Comparison of ENCODE assay signal across 27 cellular contexts in the genomic region with DNA sequence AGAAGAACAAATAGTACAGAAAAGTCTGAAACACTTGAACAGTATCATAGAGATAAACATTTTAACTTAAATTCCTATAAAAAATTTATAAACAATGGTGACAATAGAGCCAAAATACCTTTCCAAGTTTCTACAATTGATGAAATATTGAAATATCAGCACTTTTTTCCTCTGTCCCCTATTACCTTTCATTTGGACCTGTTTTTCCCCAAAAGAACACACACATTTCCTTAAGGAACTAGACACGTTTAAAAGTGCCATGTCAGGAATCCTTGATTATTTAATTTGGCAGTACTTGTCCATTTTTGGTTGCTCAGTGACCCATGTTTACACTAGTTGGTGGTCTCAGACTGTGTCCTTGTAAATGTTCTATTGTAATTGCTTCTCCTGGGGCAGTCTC.
"Had no signal": no experiment of that assay in that cellular context is flagged by ENCODE, and none has a peak within 500 bp of the region (broad histone marks: within the 10 kb centered on the region; RNA-seq: fewer than 3 reads in every experiment).

No MANE protein-coding gene starts in this region.

- H3K4me1 ChIP-seq: neural progenitor cell, parathyroid adenoma, psoas muscle, spleen, suprapubic skin, testis, tibial artery, transverse colon, upper lobe of right lung, uterus had no signal

- H3K27me3 ChIP-seq: neural progenitor cell, ovary, suprapubic skin, testis, tibial artery, transverse colon, upper lobe of right lung, uterus had no signal

- DNase-seq: natural killer cell; occipital lobe; ovary; psoas muscle; right cardiac atrium; spleen; stimulated activated CD4-positive, alpha-beta T cell treated with anti-CD3 and anti-CD28 coated beads, Interleukin-12 subunit alpha, Interleukin-12 subunit beta, amount 100 ng/mL, for 4 hours; stimulated activated CD4-positive, alpha-beta T cell treated with anti-CD3 and anti-CD28 coated beads, Interleukin-1b, Interleukin-23, amount 100 ng/mL, for 48 hours; stimulated activated CD4-positive, alpha-beta T cell treated with anti-CD3 and anti-CD28 coated beads, Interleukin-4, amount 100 ng/mL, for 1 hour; stimulated activated CD4-positive, alpha-beta T cell treated with anti-CD3 and anti-CD28 coated beads, Interleukin-4, amount 100 ng/mL, for 4 hours; stimulated activated CD8-positive, alpha-beta memory T cell treated with anti-CD3 and anti-CD28 coated beads, Interleukin-4, amount 100 ng/mL, for 48 hours; stimulated activated naive CD4-positive, alpha-beta T cell; stimulated activated naive CD8-positive, alpha-beta T cell treated with anti-CD3 and anti-CD28 coated beads, Interleukin-15, amount 100 ng/mL, for 72 hours; stimulated activated naive CD8-positive, alpha-beta T cell treated with anti-CD3 and anti-CD28 coated beads, Interleukin-15, Interleukin-2, amounts not matched to agents 100 U/mL and 50 U/mL, for 24 hours; substantia nigra; testis; tibial artery; transverse colon; upper lobe of right lung; uterus had no signal

- H3K9me3 ChIP-seq: ovary, psoas muscle, spleen, suprapubic skin, testis, tibial artery, transverse colon, upper lobe of right lung, uterus had no signal

- H3K36me3 ChIP-seq: neural progenitor cell, ovary, spleen, suprapubic skin, tibial artery, transverse colon, upper lobe of right lung, uterus had no signal

- H3K4me2 ChIP-seq: neural progenitor cell, smooth muscle cell had no signal

- ATAC-seq: natural killer cell; psoas muscle; right cardiac atrium; sciatic nerve; stimulated activated memory B cell treated with anti-CD40 and anti-IgM and Interleukin-4, amounts not matched to agents 10 μg/mL and 1 μg/mL and 100 μg/mL, for 72 hours; stimulated activated naive CD8-positive, alpha-beta T cell treated with anti-CD3 and anti-CD28 coated beads, Interleukin-15, amount 100 ng/mL, for 72 hours; stimulated activated naive CD8-positive, alpha-beta T cell treated with anti-CD3 and anti-CD28 coated beads, Interleukin-15, Interleukin-2, amounts not matched to agents 100 U/mL and 50 U/mL, for 24 hours; upper lobe of right lung had no signal

- H3K79me2 ChIP-seq: parathyroid adenoma had no signal

- H2AFZ ChIP-seq: neural progenitor cell, parathyroid adenoma had no signal

- H3K27ac ChIP-seq: neural progenitor cell, ovary, parathyroid adenoma, psoas muscle, skin epidermis, spleen, suprapubic skin, testis, tibial artery, transverse colon, upper lobe of right lung, uterus had no signal

- H3K9ac ChIP-seq: neural progenitor cell, parathyroid adenoma had no signal

- H3K4me3 ChIP-seq: neural progenitor cell, ovary, psoas muscle, skin epidermis, smooth muscle cell, spleen, suprapubic skin, testis, tibial artery, transverse colon, upper lobe of right lung, uterus had no signal
